19 cellular contexts compared by ENCODE assay signal in genomic region chr1:205714906-205715246, GRCh38. TPM values are rescaled to one million over a fixed set of nuclear protein-coding genes. Genes with fewer than 3 reads are reported as not detected.
A peak's percentile ranks its signal among the peaks of the same experiment; 100 is the strongest.
DNase-seq lines count a peak whose midpoint lies in the region; ATAC-seq and TF ChIP-seq lines count a peak whose summit lies in the region.
"Had no signal": no experiment of that assay in that cellular context is flagged by ENCODE, and none has a peak within 500 bp of the region (broad histone marks: within the 10 kb centered on the region; RNA-seq: fewer than 3 reads in every experiment).

No MANE protein-coding gene starts in this region.

- H3K4me3 Mint-ChIP-seq in CD8-positive, alpha-beta T cell = no peak overlapping the region
- H3K4me3 Mint-ChIP-seq in glutamatergic neuron (ENCODE audit: unreplicated experiment) = no peak overlapping the region
- H3K4me3 Mint-ChIP-seq: B cell; T-helper 2 cell treated with Interferon-gamma antibody and Interleukin-4, amounts not matched to agents 5 μg/mL and 100 μg/mL, for 36 hours had no signal

- peak overlapping the region; percentile 49 for H3K27ac Mint-ChIP-seq in CD8-positive, alpha-beta T cell
- peak overlapping the region; percentile 10 for H3K27ac Mint-ChIP-seq in glutamatergic neuron (ENCODE audit: unreplicated experiment)
- H3K27ac Mint-ChIP-seq: B cell; T-helper 2 cell treated with Interferon-gamma antibody and Interleukin-4, amounts not matched to agents 5 μg/mL and 100 μg/mL, for 36 hours had no signal

- H3K36me3 Mint-ChIP-seq in CD8-positive, alpha-beta T cell = peaks cover 53% of the 10 kb centered on the region
- H3K36me3 Mint-ChIP-seq in glutamatergic neuron (ENCODE audit: unreplicated experiment) = no peaks in the 10 kb centered on the region

- no peak overlapping the region for H3K27ac ChIP-seq in CD8-positive, alpha-beta T cell (ENCODE audit: low read depth, low read length)
- H3K27ac ChIP-seq in SK-N-MC (peak overlapping the region; percentile 73), neutrophil (peak overlapping the region; percentile 50), gastrocnemius medialis (no peak overlapping the region)
- H3K27ac ChIP-seq: coronary artery, foreskin keratinocyte, SJSA1, testis had no signal

- H3K9me3 ChIP-seq in CD8-positive, alpha-beta T cell (ENCODE audit: low read length) = no peaks in the 10 kb centered on the region
- H3K9me3 ChIP-seq in SK-N-MC (ENCODE audit: low read depth, low read length) (no peaks in the 10 kb centered on the region), neutrophil (no peaks in the 10 kb centered on the region), gastrocnemius medialis (no peaks in the 10 kb centered on the region)
- H3K9me3 ChIP-seq: SJSA1, testis had no signal

- H3K27me3 Mint-ChIP-seq in CD8-positive, alpha-beta T cell (ENCODE audit: low read depth) = no peaks in the 10 kb centered on the region
- H3K27me3 Mint-ChIP-seq in glutamatergic neuron (ENCODE audit: unreplicated experiment) = no peaks in the 10 kb centered on the region
- H3K27me3 Mint-ChIP-seq: B cell had no signal

- H3K9me3 Mint-ChIP-seq in CD8-positive, alpha-beta T cell = no peaks in the 10 kb centered on the region
- no peaks in the 10 kb centered on the region for H3K9me3 Mint-ChIP-seq in glutamatergic neuron (ENCODE audit: unreplicated experiment)
- H3K9me3 Mint-ChIP-seq: T-helper 2 cell treated with Interferon-gamma antibody and Interleukin-4, amounts not matched to agents 5 μg/mL and 100 μg/mL, for 36 hours had no signal

- DNase-seq in CD8-positive, alpha-beta T cell = no peak
- no peak for DNase-seq in SK-N-MC (ENCODE audit: low read depth, low spot score)
- no peak for DNase-seq in glutamatergic neuron
- no peak for DNase-seq in activated gamma-delta T cell treated with Interleukin-2 at 50 U/mL for 16 hours
- no peak for DNase-seq in gastrocnemius medialis
- DNase-seq: activated naive CD4-positive, alpha-beta T cell; GDM1; left cardiac atrium; posterior cingulate gyrus; stimulated activated CD4-positive, alpha-beta T cell treated with anti-CD3 and anti-CD28 coated beads, Interleukin-4, amount 100 ng/mL, for 1 hour; testis had no signal

- peaks cover 28% of the 10 kb centered on the region for H3K36me3 ChIP-seq in CD8-positive, alpha-beta T cell (ENCODE audit: insufficient read depth, low read length)
- H3K36me3 ChIP-seq in SK-N-MC (ENCODE audit: insufficient read depth, low read length) (peaks cover 85% of the 10 kb centered on the region), neutrophil (peaks cover 17% of the 10 kb centered on the region), gastrocnemius medialis (peaks cover 3 to 47% of the 10 kb centered on the region in 2 donors)

- no peaks in the 10 kb centered on the region for H3K4me1 ChIP-seq in CD8-positive, alpha-beta T cell (ENCODE audit: insufficient read depth, low read length)
- H3K4me1 ChIP-seq in neutrophil (ENCODE audit: control insufficient read depth in 1 of 2, insufficient read depth in 1 of 2, low read depth in 1 of 2, low read length in 1 of 2) (peaks cover 26 to 29% of the 10 kb centered on the region in 2 experiments), gastrocnemius medialis (peaks cover 8 to 11% of the 10 kb centered on the region in 2 donors)
- H3K4me1 ChIP-seq: foreskin keratinocyte, SJSA1, testis had no signal

- no peak overlapping the region for H3K4me3 ChIP-seq in CD8-positive, alpha-beta T cell (ENCODE audit: low read depth, low read length)
- H3K4me3 ChIP-seq in SK-N-MC (no peak overlapping the region), neutrophil (ENCODE audit: low read depth in 1 of 2, low read length in 1 of 2) (no peak overlapping the region), gastrocnemius medialis (no peak overlapping the region)
- H3K4me3 ChIP-seq: coronary artery, SJSA1, testis had no signal

- no peaks in the 10 kb centered on the region for H3K27me3 ChIP-seq in CD8-positive, alpha-beta T cell (ENCODE audit: insufficient read depth, low read length)
- H3K27me3 ChIP-seq in neutrophil (no peaks in the 10 kb centered on the region), gastrocnemius medialis (no peaks in the 10 kb centered on the region)
- H3K27me3 ChIP-seq: foreskin keratinocyte, SJSA1, testis had no signal

- in situ Hi-C loops in gastrocnemius medialis (cut with MboI; ENCODE audit: low sequenced_read_pairs in 4 of 4) = loop anchor here in 1 of 4 donors (5.0 kb wide), 1 partner anchor 53 kb away; no protein-coding TSS in a partner anchor

- no peak for ATAC-seq in CD8-positive, alpha-beta T cell
- ATAC-seq in HG02642 (IDR thresholded peaks at IDR 0.05; ENCODE audit: poor library complexity, unreplicated experiment) (no peak), gastrocnemius medialis (no peak)
- ATAC-seq: activated CD4-positive, CD25-positive, alpha-beta regulatory T cell treated with anti-CD3 and anti-CD28 coated beads, Interleukin-2, amount 50 U/mL, for 24 hours; foreskin keratinocyte; left cardiac atrium had no signal

- H3K9ac ChIP-seq in SK-N-MC (ENCODE audit: insufficient read length) = no peak overlapping the region

- no peak for TF ChIP-seq POLR2A in gastrocnemius medialis (IDR thresholded peaks at IDR 0.05)

- POLR2A ChIA-PET in CD8-positive, alpha-beta T cell (lab: Charles Lee) = interaction anchor here (0.5 to 1.0 kb wide), 4 partner anchors 15 to 308 kb away, joined by 3 to 5 read pairs (median 3); no protein-coding TSS in a partner anchor

- CTCF ChIA-PET in CD8-positive, alpha-beta T cell (lab: Charles Lee) = interaction anchor here (0.7 to 7.9 kb wide), 5 partner anchors 55 to 442 kb away, joined by 3 to 125 read pairs (median 5); partner anchors contain the start of gene RAB29

- no peak for TF ChIP-seq CTCF in CD8-positive, alpha-beta T cell (IDR thresholded peaks at IDR 0.05)
- no peak for TF ChIP-seq CTCF in glutamatergic neuron (IDR thresholded peaks at IDR 0.05; ENCODE audit: partially characterized antibody, unreplicated experiment)
- TF ChIP-seq CTCF in neutrophil (IDR thresholded peaks at IDR 0.05) = no peak
- TF ChIP-seq CTCF in gastrocnemius medialis (IDR thresholded peaks at IDR 0.05 in 4 of 5, conservative IDR thresholded peaks at IDR 0.05 in 1 of 5) = no peak

- peaks cover 13% of the 10 kb centered on the region for H3K4me1 Mint-ChIP-seq in CD8-positive, alpha-beta T cell (ENCODE audit: low read depth)
- peaks cover 5% of the 10 kb centered on the region for H3K4me1 Mint-ChIP-seq in glutamatergic neuron (ENCODE audit: low read depth, unreplicated experiment)

- intact Hi-C loops in CD8-positive, alpha-beta T cell (cut with DNase I, micrococcal nuclease) = loop anchor here in 1 of 2 experiments (5.0 kb wide), 1 partner anchor 57 kb away; no protein-coding TSS in a partner anchor
- intact Hi-C loops in gastrocnemius medialis (cut with DNase I; ENCODE audit: low total_unique reads) = no loop called here

RNA-seq across cellular contexts. Expression of gene SLC45A3, which starts 34.6 kb away (rescaled TPM):
- under 1 TPM in 1 of 2 experiments, not detected in 1; 0.16 TPM for total RNA-seq in CD8-positive, alpha-beta T cell
- total RNA-seq in glutamatergic neuron (ENCODE audit: unreplicated experiment) (3.7 TPM), gastrocnemius medialis (1 to 10 TPM in 2 of 4 donors, under 1 TPM in 1, not detected in 1; 0.76 to 1.2 (median 1.0) TPM)

RNA-seq across cellular contexts. Expression of gene NUCKS1, which starts 35.1 kb away (rescaled TPM):
- total RNA-seq in CD8-positive, alpha-beta T cell = 10 to 100 TPM; 70.5 to 95.3 TPM
- total RNA-seq in glutamatergic neuron (ENCODE audit: unreplicated experiment) (124 TPM), gastrocnemius medialis (10 to 100 TPM; 45.5 to 69.7 (median 62.6) TPM)

Comparison
In these comparisons a context has a peak if more than half of its experiments do, and no peak if none do; other contexts are left out.
1. H3K27ac ChIP-seq: peak in SK-N-MC (single experiment) and neutrophil (single experiment); none in CD8-positive, alpha-beta T cell (single experiment) and gastrocnemius medialis (0 of 4).